Comparison of ENCODE assay signal across 8 cellular contexts in the genomic region with DNA sequence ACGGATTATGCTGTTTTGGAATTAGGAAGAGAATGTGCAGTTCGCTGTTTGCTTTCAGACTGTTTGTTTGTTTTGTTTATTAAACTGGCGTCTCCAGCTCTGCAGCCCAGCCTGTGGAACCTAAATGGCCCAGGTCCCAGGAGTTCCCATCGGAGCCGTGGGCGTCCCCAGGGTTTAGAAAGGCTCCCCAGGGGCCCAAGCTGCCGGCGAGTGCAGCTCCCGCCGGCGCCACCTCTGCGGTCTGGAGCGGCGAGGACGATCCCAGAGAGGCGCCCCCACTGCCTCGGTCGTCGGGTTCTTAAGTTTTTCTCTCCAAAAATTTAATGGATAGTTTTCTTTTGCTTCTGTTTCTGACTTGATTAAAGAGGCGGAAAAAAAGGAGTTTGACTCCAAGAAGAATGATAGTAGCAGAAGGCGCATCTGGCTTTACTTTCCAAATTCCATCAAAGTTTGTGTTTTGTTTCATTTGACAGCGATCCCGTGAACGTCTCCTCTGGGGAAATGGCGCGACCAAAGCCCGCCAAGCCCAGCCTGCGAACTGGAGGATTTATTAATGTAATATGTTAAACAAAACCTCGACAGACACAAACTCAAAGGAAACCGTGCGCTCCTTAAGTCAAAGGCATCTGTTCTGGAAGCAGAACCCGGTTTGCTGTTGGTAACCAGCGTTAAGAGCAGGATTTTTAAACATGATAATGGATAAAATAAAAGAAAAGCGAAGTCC. TPM values are rescaled to one million over a fixed set of nuclear protein-coding genes. Genes with fewer than 3 reads are reported as not detected.
DNase-seq lines count a peak whose midpoint lies in the region; ATAC-seq and TF ChIP-seq lines count a peak whose summit lies in the region.

No MANE protein-coding gene starts in this region.

- H3K4me1 ChIP-seq in CD4-positive, CD25-positive, alpha-beta regulatory T cell (ENCODE audit: control insufficient read depth, insufficient read depth, low read length, poor library complexity, severe bottlenecking), result peaks cover 9% of the 10 kb centered on the region
- peaks cover 6 to 10% of the 10 kb centered on the region in 2 donors for H3K4me1 ChIP-seq in mucosa of rectum (ENCODE audit: control insufficient read depth in 2 of 2, insufficient read depth in 2 of 2, low read length in 2 of 2)

- H3K27ac Mint-ChIP-seq in CD4-positive, CD25-positive, alpha-beta regulatory T cell, result no peak overlapping the region

- H3K4me3 Mint-ChIP-seq in CD4-positive, CD25-positive, alpha-beta regulatory T cell, result peak overlapping the region; percentile 47 to 74 (median 56)

- H3K9me3 ChIP-seq in CD4-positive, CD25-positive, alpha-beta regulatory T cell (ENCODE audit: control insufficient read depth in 2 of 2, low read length in 2 of 2), result no peaks in the 10 kb centered on the region
- no peaks in the 10 kb centered on the region for H3K9me3 ChIP-seq in mucosa of rectum (ENCODE audit: control insufficient read depth in 2 of 2, low read length in 2 of 2)

- TF ChIP-seq CTCF in HL-60 (IDR thresholded peaks at IDR 0.05; ENCODE audit: insufficient read depth, low read length), result no peak
- no peak for TF ChIP-seq CTCF in RWPE1 (conservative IDR thresholded peaks at IDR 0.05; ENCODE audit: low read depth)
- TF ChIP-seq CTCF in epithelial cell of esophagus (IDR thresholded peaks at IDR 0.05; ENCODE audit: insufficient read depth, low read depth, low read length, missing control alignments), result no peak

- ATAC-seq in CD4-positive, CD25-positive, alpha-beta regulatory T cell (ENCODE audit: low read depth in 2 of 2), result no peak
- ATAC-seq in HG03354 (IDR thresholded peaks at IDR 0.05; ENCODE audit: poor library complexity, severe bottlenecking, unreplicated experiment), result no peak

- H3K27me3 Mint-ChIP-seq in CD4-positive, CD25-positive, alpha-beta regulatory T cell, result peaks cover 37% of the 10 kb centered on the region

- no peaks in the 10 kb centered on the region for H3K36me3 Mint-ChIP-seq in CD4-positive, CD25-positive, alpha-beta regulatory T cell

- POLR2A ChIA-PET in RWPE1 (lab: Yijun Ruan, JAX; ENCODE audit: low non-redundant PET), result no interaction called here

- H3K9ac ChIP-seq in mucosa of rectum (ENCODE audit: low read depth in 1 of 2, low read length in 2 of 2), result peak overlapping the region; percentile 73 to 77

- CTCF ChIA-PET in RWPE1 (lab: Yijun Ruan, JAX), result interaction anchor here (0.6 to 1.1 kb wide), 2 partner anchors 14 to 23 kb away, joined by 3 read pairs; no protein-coding TSS in a partner anchor

- peaks cover 0 to 4% (median 0%) of the 10 kb centered on the region in 7 donors for H3K9me3 Mint-ChIP-seq in CD4-positive, CD25-positive, alpha-beta regulatory T cell

- H3K27ac ChIP-seq in CD4-positive, CD25-positive, alpha-beta regulatory T cell (ENCODE audit: insufficient read depth, low read length, poor library complexity, severe bottlenecking), result no peak overlapping the region
- peak overlapping the region; percentile 4 for H3K27ac ChIP-seq in HL-60 (replicated peaks)
- peak overlapping the region; percentile 96 for H3K27ac ChIP-seq in RWPE1
- H3K27ac ChIP-seq in mucosa of rectum (ENCODE audit: low read depth in 2 of 2, low read length in 2 of 2), result peak overlapping the region; percentile 74 to 86

- peak overlapping the region; percentile 41 for H3K4me3 ChIP-seq in CD4-positive, CD25-positive, alpha-beta regulatory T cell (ENCODE audit: low read depth, low read length)
- peak overlapping the region; percentile 72 for H3K4me3 ChIP-seq in HL-60 (replicated peaks; ENCODE audit: insufficient read depth, low read length)
- H3K4me3 ChIP-seq in epithelial cell of esophagus (ENCODE audit: low read length), result peak overlapping the region; percentile 62
- H3K4me3 ChIP-seq in mucosa of rectum (ENCODE audit: low read length in 2 of 2), result peak overlapping the region; percentile 91 to 93

- DNase-seq in CD4-positive, CD25-positive, alpha-beta regulatory T cell, result peak in 1 of 3 donors; percentile 4
- peak in 1 of 2 experiments; percentile 12 for DNase-seq in HL-60 (ENCODE audit: low read depth in 1 of 2, low spot score in 1 of 2)
- DNase-seq in RWPE1 (ENCODE audit: low spot score), result no peak
- DNase-seq in epithelial cell of esophagus (ENCODE audit: low read depth), result no peak
- DNase-seq in stimulated activated CD4-positive, alpha-beta T cell treated with anti-CD3 and anti-CD28 coated beads, Interleukin-12 subunit alpha, Interleukin-12 subunit beta, amount 100 ng/mL, for 4 hours, result no peak
- no peak for DNase-seq in HPDE6-E6E7 (ENCODE audit: extremely low spot score)

- H3K27me3 ChIP-seq in CD4-positive, CD25-positive, alpha-beta regulatory T cell (ENCODE audit: control insufficient read depth, insufficient read depth, low read length), result peaks cover 18% of the 10 kb centered on the region
- H3K27me3 ChIP-seq in HL-60 (ENCODE audit: insufficient read depth, poor library complexity, severe bottlenecking) (peaks cover 3% of the 10 kb centered on the region), mucosa of rectum (ENCODE audit: control insufficient read depth in 2 of 2, insufficient read depth in 2 of 2, low read length in 2 of 2) (no peaks in the 10 kb centered on the region)

- peaks cover 0 to 18% (median 0%) of the 10 kb centered on the region in 4 donors for H3K4me1 Mint-ChIP-seq in CD4-positive, CD25-positive, alpha-beta regulatory T cell

- no peaks in the 10 kb centered on the region for H3K36me3 ChIP-seq in CD4-positive, CD25-positive, alpha-beta regulatory T cell (ENCODE audit: control insufficient read depth, insufficient read depth, low read length)
- H3K36me3 ChIP-seq in mucosa of rectum (ENCODE audit: control insufficient read depth in 2 of 2, insufficient read depth in 2 of 2, low read length in 2 of 2), result peaks cover 0 to 2% of the 10 kb centered on the region in 2 donors

RNA-seq across cellular contexts. Expression of a gene that starts 0.7 kb away (rescaled TPM):
- 0.10 TPM for total RNA-seq in CD4-positive, CD25-positive, alpha-beta regulatory T cell
- polyA plus RNA-seq in CD4-positive, CD25-positive, alpha-beta regulatory T cell, result under 1 TPM in 1 of 4 donors, not detected in 3; 0.06 TPM

Comparison
In these comparisons a context has a peak if more than half of its experiments do, and no peak if none do; other contexts are left out.
1. H3K4me3 ChIP-seq: peak in every context shown above with its lines; median percentile 92 in mucosa of rectum; 72 in HL-60; 62 in epithelial cell of esophagus; 41 in CD4-positive, CD25-positive, alpha-beta regulatory T cell.